In the genomic region with DNA sequence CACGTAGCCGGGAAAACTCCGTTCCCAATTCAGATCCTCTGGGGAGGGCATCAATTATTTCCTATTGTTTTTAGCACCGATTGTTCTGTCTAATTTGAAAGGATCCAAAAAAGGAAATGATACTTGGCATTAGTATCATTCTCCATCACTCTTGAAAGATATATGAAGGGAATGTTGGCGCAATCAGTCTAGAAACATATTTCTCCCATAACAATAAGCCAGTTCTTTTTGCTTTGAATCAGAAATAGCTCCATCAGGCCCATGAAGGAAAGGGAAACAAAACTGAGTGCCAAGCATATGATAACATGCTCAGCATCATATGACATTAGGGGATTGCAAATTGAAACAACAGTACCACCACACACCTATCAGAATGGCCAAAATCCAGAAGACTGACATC, we compare ENCODE assay signal across 35 cellular contexts.
"Had no signal": no experiment of that assay in that cellular context is flagged by ENCODE, and none has a peak within 500 bp of the region (broad histone marks: within the 10 kb centered on the region; RNA-seq: fewer than 3 reads in every experiment).

No MANE protein-coding gene starts in this region.

- H3K4me3 Mint-ChIP-seq: activated naive CD4-positive, alpha-beta T cell treated with anti-CD3 and anti-CD28 coated beads for 36 hours; activated naive CD4-positive, alpha-beta T cell treated with anti-CD3 and anti-CD28 coated beads, Interleukin-2, amount 10 ng/mL, durations not matched to agents 7 days and 5 days; activated naive CD4-positive, alpha-beta T cell treated with anti-CD3 and anti-CD28 coated beads, Interleukin-2, amount 50 U/mL, for 24 hours; activated naive CD8-positive, alpha-beta T cell; activated naive CD8-positive, alpha-beta T cell treated with anti-CD3 and anti-CD28 coated beads for 36 hours; activated naive CD8-positive, alpha-beta T cell treated with anti-CD3 and anti-CD28 coated beads, Interleukin-2, amount 10 ng/mL, durations not matched to agents 7 days and 5 days; activated naive CD8-positive, alpha-beta T cell treated with anti-CD3 and anti-CD28 coated beads, Interleukin-2, amount 50 U/mL, for 24 hours; activated T-cell treated with anti-CD3 and anti-CD28 coated beads, Interleukin-2, amount 50 U/mL, for 24 hours; activated T-cell treated with anti-CD3 and anti-CD28 coated beads, Interleukin-2, amount 50 U/mL, for 4 hours; activated T-cell treated with anti-CD3 and anti-CD28 coated beads, Interleukin-2, amount 50 U/mL, for 72 hours; activated T-helper 1 cell treated with anti-CD3 and anti-CD28 coated beads, Interleukin-12 subunit alpha, Interleukin-12 subunit beta, Interleukin-2, Interleukin-4 antibody, amounts not matched to agents 30 ng/mL and 10 ng/mL and 1 ng/mL, durations not matched to agents 14 hours and 24 hours and 36 hours; activated T-helper 17 cell treated with anti-CD3 and anti-CD28 coated beads, Interleukin-2, amount 50 U/mL, for 72 hours; brain; central memory CD8-positive, alpha-beta T cell had no signal

- DNase-seq: activated effector memory CD4-positive, alpha-beta T cell treated with anti-CD3 and anti-CD28 coated beads, Interleukin-2, amount 50 U/mL, for 16 hours; activated effector memory CD4-positive, alpha-beta T cell treated with Interleukin-2 at 50 U/mL for 16 hours; activated gamma-delta T cell; activated gamma-delta T cell treated with Interleukin-2 at 50 U/mL for 16 hours; activated naive CD4-positive, alpha-beta T cell; activated naive CD4-positive, alpha-beta T cell treated with anti-CD3 and anti-CD28 coated beads for 36 hours; activated naive CD4-positive, alpha-beta T cell treated with anti-CD3 and anti-CD28 coated beads, Interleukin-2, amount 10 ng/mL, durations not matched to agents 7 days and 5 days; activated naive CD4-positive, alpha-beta T cell treated with anti-CD3 and anti-CD28 coated beads, Interleukin-2, amount 50 U/mL, for 16 hours; activated naive CD4-positive, alpha-beta T cell treated with Interleukin-2 at 50 U/mL for 16 hours; activated naive CD8-positive, alpha-beta T cell treated with anti-CD3 and anti-CD28 coated beads for 36 hours; activated naive CD8-positive, alpha-beta T cell treated with anti-CD3 and anti-CD28 coated beads, Interleukin-2, amount 10 ng/mL, durations not matched to agents 7 days and 5 days; activated naive CD8-positive, alpha-beta T cell treated with anti-CD3 and anti-CD28 coated beads, Interleukin-2, amount 50 U/mL, for 24 hours; activated T-cell treated with anti-CD3 and anti-CD28 coated beads, Interleukin-2, amount 50 U/mL, for 1 hour; activated T-cell treated with anti-CD3 and anti-CD28 coated beads, Interleukin-2, amount 50 U/mL, for 24 hours; activated T-cell treated with anti-CD3 and anti-CD28 coated beads, Interleukin-2, amount 50 U/mL, for 4 hours; activated T-cell treated with anti-CD3 and anti-CD28 coated beads, Interleukin-2, amount 50 U/mL, for 48 hours; activated T-cell treated with anti-CD3 and anti-CD28 coated beads, Interleukin-2, amount 50 U/mL, for 72 hours; adrenal gland; amniotic stem cell; amygdala; anterior cingulate cortex; aorta; body of pancreas; brain microvascular endothelial cell; caudate nucleus; central memory CD4-positive, alpha-beta T cell; cerebellar nuclear complex had no signal

- H3K27ac Mint-ChIP-seq: activated naive CD4-positive, alpha-beta T cell treated with anti-CD3 and anti-CD28 coated beads for 36 hours; activated naive CD4-positive, alpha-beta T cell treated with anti-CD3 and anti-CD28 coated beads, Interleukin-2, amount 10 ng/mL, durations not matched to agents 7 days and 5 days; activated naive CD4-positive, alpha-beta T cell treated with anti-CD3 and anti-CD28 coated beads, Interleukin-2, amount 50 U/mL, for 24 hours; activated naive CD4-positive, alpha-beta T cell treated with anti-CD3 and anti-CD28 coated beads, Interleukin-2, amount 50 U/mL, for 72 hours; activated naive CD8-positive, alpha-beta T cell; activated naive CD8-positive, alpha-beta T cell treated with anti-CD3 and anti-CD28 coated beads for 36 hours; activated naive CD8-positive, alpha-beta T cell treated with anti-CD3 and anti-CD28 coated beads, Interleukin-2, amount 10 ng/mL, durations not matched to agents 7 days and 5 days; activated naive CD8-positive, alpha-beta T cell treated with anti-CD3 and anti-CD28 coated beads, Interleukin-2, amount 50 U/mL, for 24 hours; activated T-cell treated with anti-CD3 and anti-CD28 coated beads, Interleukin-2, amount 50 U/mL, for 24 hours; activated T-cell treated with anti-CD3 and anti-CD28 coated beads, Interleukin-2, amount 50 U/mL, for 72 hours; activated T-helper 1 cell treated with anti-CD3 and anti-CD28 coated beads, Interleukin-12 subunit alpha, Interleukin-12 subunit beta, Interleukin-2, Interleukin-4 antibody, amounts not matched to agents 30 ng/mL and 10 ng/mL and 1 ng/mL, durations not matched to agents 14 hours and 24 hours and 36 hours; activated T-helper 17 cell treated with anti-CD3 and anti-CD28 coated beads, Interleukin-2, amount 50 U/mL, for 72 hours; activated T-helper 2 cell treated with anti-CD3 and anti-CD28 coated beads, Interferon-gamma antibody, Interleukin-2, Interleukin-4, amounts not matched to agents 10 μg/mL and 5 μg/mL and 100 μg/mL, durations not matched to agents 14 hours and 24 hours and 36 hours; brain had no signal

- H3K9me3 Mint-ChIP-seq: activated naive CD4-positive, alpha-beta T cell treated with anti-CD3 and anti-CD28 coated beads for 36 hours; activated naive CD4-positive, alpha-beta T cell treated with anti-CD3 and anti-CD28 coated beads, Interleukin-2, amount 50 U/mL, for 24 hours; activated naive CD8-positive, alpha-beta T cell treated with anti-CD3 and anti-CD28 coated beads for 36 hours; activated naive CD8-positive, alpha-beta T cell treated with anti-CD3 and anti-CD28 coated beads, Interleukin-2, amount 50 U/mL, for 24 hours; activated T-cell treated with anti-CD3 and anti-CD28 coated beads, Interleukin-2, amount 50 U/mL, for 4 hours; activated T-helper 1 cell treated with anti-CD3 and anti-CD28 coated beads, Interleukin-12 subunit alpha, Interleukin-12 subunit beta, Interleukin-2, Interleukin-4 antibody, amounts not matched to agents 30 ng/mL and 10 ng/mL and 1 ng/mL, durations not matched to agents 14 hours and 24 hours and 36 hours; activated T-helper 2 cell treated with anti-CD3 and anti-CD28 coated beads, Interferon-gamma antibody, Interleukin-2, Interleukin-4, amounts not matched to agents 10 μg/mL and 5 μg/mL and 100 μg/mL, durations not matched to agents 14 hours and 24 hours and 36 hours; central memory CD8-positive, alpha-beta T cell had no signal

- H3K27me3 Mint-ChIP-seq: activated naive CD4-positive, alpha-beta T cell treated with anti-CD3 and anti-CD28 coated beads, Interleukin-2, amount 10 ng/mL, durations not matched to agents 7 days and 5 days; activated naive CD4-positive, alpha-beta T cell treated with anti-CD3 and anti-CD28 coated beads, Interleukin-2, amount 50 U/mL, for 24 hours; activated naive CD8-positive, alpha-beta T cell; activated naive CD8-positive, alpha-beta T cell treated with anti-CD3 and anti-CD28 coated beads for 36 hours; activated naive CD8-positive, alpha-beta T cell treated with anti-CD3 and anti-CD28 coated beads, Interleukin-2, amount 10 ng/mL, durations not matched to agents 7 days and 5 days; activated T-cell treated with anti-CD3 and anti-CD28 coated beads, Interleukin-2, amount 50 U/mL, for 24 hours; activated T-helper 17 cell treated with anti-CD3 and anti-CD28 coated beads, Interleukin-2, amount 50 U/mL, for 72 hours; brain; central memory CD8-positive, alpha-beta T cell had no signal

- H3K4me1 Mint-ChIP-seq: activated naive CD4-positive, alpha-beta T cell treated with anti-CD3 and anti-CD28 coated beads, Interleukin-2, amount 10 ng/mL, durations not matched to agents 7 days and 5 days; activated naive CD4-positive, alpha-beta T cell treated with anti-CD3 and anti-CD28 coated beads, Interleukin-2, amount 50 U/mL, for 24 hours; activated naive CD8-positive, alpha-beta T cell treated with anti-CD3 and anti-CD28 coated beads for 36 hours; activated naive CD8-positive, alpha-beta T cell treated with anti-CD3 and anti-CD28 coated beads, Interleukin-2, amount 10 ng/mL, durations not matched to agents 7 days and 5 days; activated naive CD8-positive, alpha-beta T cell treated with anti-CD3 and anti-CD28 coated beads, Interleukin-2, amount 50 U/mL, for 24 hours; activated T-helper 17 cell treated with anti-CD3 and anti-CD28 coated beads, Interleukin-2, amount 50 U/mL, for 72 hours; brain; central memory CD8-positive, alpha-beta T cell had no signal
